22 cellular contexts compared by ENCODE assay signal in genomic region chr14:92310776-92311375, GRCh38. TPM values are rescaled to one million over a fixed set of nuclear protein-coding genes. Genes with fewer than 3 reads are reported as not detected.
DNase-seq lines count a peak whose midpoint lies in the region.
"Had no signal": no experiment of that assay in that cellular context is flagged by ENCODE, and none has a peak within 500 bp of the region (broad histone marks: within the 10 kb centered on the region; RNA-seq: fewer than 3 reads in every experiment).

No MANE protein-coding gene starts in this region.

- peak; percentile 10 for DNase-seq in DMS79 treated with DMSO at 0.1 percent for 48 hours (lab: John Stamatoyannopoulos, UW)
- DNase-seq in DMS79 (lab: John Stamatoyannopoulos, UW), result no peak
- peak; percentile 41 for DNase-seq in NCI-H2227 (lab: John Stamatoyannopoulos, UW; ENCODE audit: unreplicated experiment)
- peak; percentile 42 for DNase-seq in inferior parietal cortex (ENCODE audit: extremely low spot score)
- no peak for DNase-seq in activated CD4-positive, alpha-beta T cell treated with anti-CD3 and anti-CD28 coated beads, Interleukin-2, amount 50 U/mL, for 48 hours
- DNase-seq in AML-193 (lab: John Stamatoyannopoulos, UW), result no peak
- DNase-seq in NCI-H1930 (lab: John Stamatoyannopoulos, UW), result no peak
- DNase-seq: 8988T; CD8-positive, alpha-beta memory T cell; HFFc6; Kasumi-1; MM.1S; NCI-H1092 treated with DMSO at 0.1 percent for 48 hours; NCI-H2029; NCI-H345; PC-9; SW 1271 had no signal

- H3K27ac ChIP-seq in temporal lobe (ENCODE audit: low read depth, low read length), result peak overlapping the region; percentile 53
- H3K27ac ChIP-seq: BLaER1 treated with 17β-estradiol and CSF1 and Interleukin-3, amounts not matched to agents 10 nM and 100 nM; PC-9 had no signal

RNA-seq across cellular contexts. Expression of gene SLC24A4, which starts 12.1 kb away (rescaled TPM):
- total RNA-seq in temporal lobe, result 0.25 TPM
- total RNA-seq: H4; HFFc6; HT-29; PC-9; T-helper 2 cell treated with Interferon-gamma antibody and Interleukin-4, amounts not matched to agents 100 ng/mL and 5 ng/mL, for 36 hours had no signal

Comparison
In these comparisons a context has a peak if more than half of its experiments do, and no peak if none do; other contexts are left out.
1. DNase-seq: peak in DMS79 treated with DMSO at 0.1 percent for 48 hours (single experiment), NCI-H2227 (single experiment) and inferior parietal cortex (single experiment); none in DMS79 (single experiment), activated CD4-positive, alpha-beta T cell treated with anti-CD3 and anti-CD28 coated beads, Interleukin-2, amount 50 U/mL, for 48 hours (0 of 2), AML-193 (0 of 2) and NCI-H1930 (0 of 2).